In genomic region chr19:49591731-49592485, GRCh38 we compare ENCODE assay signal across 8 cellular contexts. TPM values are rescaled to one million over a fixed set of nuclear protein-coding genes. Genes with fewer than 3 reads are reported as not detected.
DNase-seq lines count a peak whose midpoint lies in the region; ATAC-seq and TF ChIP-seq lines count a peak whose summit lies in the region.

No MANE protein-coding gene starts in this region.

- H3K27ac Mint-ChIP-seq in CD4-positive, alpha-beta T cell = peak overlapping the region; percentile 82

- no peaks in the 10 kb centered on the region for H3K9me3 ChIP-seq in CD4-positive, alpha-beta T cell (ENCODE audit: control insufficient read depth, low read length)
- H3K9me3 ChIP-seq in SK-N-MC (ENCODE audit: low read depth, low read length) (no peaks in the 10 kb centered on the region), iPS-18a (ENCODE audit: control insufficient read depth, low read depth, low read length) (no peaks in the 10 kb centered on the region), skeletal muscle satellite cell (replicated peaks; ENCODE audit: low read length) (no peaks in the 10 kb centered on the region)

- peak overlapping the region; percentile 96 for H3K4me3 Mint-ChIP-seq in CD4-positive, alpha-beta T cell

- H3K27me3 Mint-ChIP-seq in CD4-positive, alpha-beta T cell = no peaks in the 10 kb centered on the region

- H3K4me1 ChIP-seq in iPS-18a (ENCODE audit: control insufficient read depth, low read depth, low read length) (peaks cover 9% of the 10 kb centered on the region), skeletal muscle satellite cell (ENCODE audit: control insufficient read depth, insufficient read depth, low read length) (peaks cover 25% of the 10 kb centered on the region)

- H3K4me3 ChIP-seq in SK-N-MC = peak overlapping the region; percentile 100
- H3K4me3 ChIP-seq in iPS-18a (ENCODE audit: low read length) = peak overlapping the region; percentile 92
- peak overlapping the region; percentile 87 for H3K4me3 ChIP-seq in skeletal muscle satellite cell (ENCODE audit: low read length)

- peaks cover 41% of the 10 kb centered on the region for H3K4me1 Mint-ChIP-seq in CD4-positive, alpha-beta T cell (ENCODE audit: low read depth)

- peak overlapping the region; percentile 99 for H3K4me2 ChIP-seq in skeletal muscle satellite cell (ENCODE audit: low read length)

- CTCF ChIA-PET in CD4-positive, alpha-beta T cell (lab: Charles Lee) = interaction anchor here (1.1 to 1.2 kb wide), 2 partner anchors 12 to 87 kb away, joined by 3 read pairs; partner anchors contain the start of gene NOSIP

- POLR2A ChIA-PET in CD4-positive, alpha-beta T cell (lab: Charles Lee) = interaction anchor here (0.8 to 6.2 kb wide), 8 partner anchors 11 to 84 kb away, joined by 4 to 86 read pairs (median 20); partner anchors contain the start of genes BCL2L12, IRF3, NOSIP and PRMT1

- intact Hi-C loops in CD4-positive, alpha-beta T cell (cut with DNase I, micrococcal nuclease) = loop anchor here (1.0 to 2.0 kb wide), 4 partner anchors 12 to 84 kb away; partner anchors contain the start of genes BCL2L12 (in 2 of the 2), IRF3 (in 2 of the 2) and NOSIP (in 1 of the 2)

- peak overlapping the region; percentile 78 for H3K9ac ChIP-seq in SK-N-MC (ENCODE audit: insufficient read length)
- peak overlapping the region; percentile 95 for H3K9ac ChIP-seq in iPS-18a (ENCODE audit: low read length)
- H3K9ac ChIP-seq in skeletal muscle satellite cell (ENCODE audit: low read depth, low read length) = peak overlapping the region; percentile 83

- no peaks in the 10 kb centered on the region for H3K27me3 ChIP-seq in CD4-positive, alpha-beta T cell (ENCODE audit: control insufficient read depth, insufficient read depth, low read length)
- H3K27me3 ChIP-seq in iPS-18a (ENCODE audit: control insufficient read depth, insufficient read depth, low read length) (no peaks in the 10 kb centered on the region), skeletal muscle satellite cell (ENCODE audit: control insufficient read depth, insufficient read depth, low read length) (no peaks in the 10 kb centered on the region)

- H3K9me3 Mint-ChIP-seq in CD4-positive, alpha-beta T cell = no peaks in the 10 kb centered on the region

- TF ChIP-seq CTCF in CD4-positive, alpha-beta T cell (IDR thresholded peaks at IDR 0.05) = no peak

- H3K36me3 ChIP-seq in SK-N-MC (ENCODE audit: insufficient read depth, low read length) = peaks cover 29% of the 10 kb centered on the region
- H3K36me3 ChIP-seq in iPS-18a (ENCODE audit: control insufficient read depth, low read depth, low read length) = peaks cover 19% of the 10 kb centered on the region
- H3K36me3 ChIP-seq in skeletal muscle satellite cell (ENCODE audit: insufficient read depth, low read length) = peaks cover 20% of the 10 kb centered on the region

- H3K27ac ChIP-seq in CD4-positive, alpha-beta T cell (ENCODE audit: low read depth, low read length) = peak overlapping the region; percentile 80
- H3K27ac ChIP-seq in SK-N-MC (peak overlapping the region; percentile 81; the same call in 1 of the 2 replicates), iPS-18a (ENCODE audit: low read length) (peak overlapping the region; percentile 78)

- peak in 9 of 10 experiments; percentile 30 to 59 (median 42) for DNase-seq in CD4-positive, alpha-beta T cell
- DNase-seq in HK-2 (ENCODE audit: unreplicated experiment) = peak; percentile 47
- no peak for DNase-seq in SK-N-MC (ENCODE audit: low read depth, low spot score)
- DNase-seq in astrocyte of the hippocampus (ENCODE audit: low read depth, low spot score) = peak; percentile 59
- DNase-seq in GM19240 (ENCODE audit: insufficient read length, low spot score) = no peak

- H3K36me3 Mint-ChIP-seq in CD4-positive, alpha-beta T cell (ENCODE audit: low read depth) = peaks cover 43% of the 10 kb centered on the region

- ATAC-seq in CD4-positive, alpha-beta T cell (ENCODE audit: poor library complexity) = no peak
- no peak for ATAC-seq in HG02870 (IDR thresholded peaks at IDR 0.05; ENCODE audit: unreplicated experiment)

RNA-seq across cellular contexts. Expression of gene PRR12, which starts 0.9 kb away (rescaled TPM):
- total RNA-seq in CD4-positive, alpha-beta T cell = 10 to 100 TPM; 41.7 to 42.2 TPM
- total RNA-seq in skeletal muscle satellite cell (2012; rRNA removed) = 2.5 and 3.5 TPM in 2 replicates

RNA-seq across cellular contexts. Expression of gene PRRG2, which starts 10.8 kb away (rescaled TPM):
- under 1 TPM; 0.49 to 0.78 TPM for total RNA-seq in CD4-positive, alpha-beta T cell
- total RNA-seq in skeletal muscle satellite cell (2012; rRNA removed) = 0.25 and 0.44 TPM in 2 replicates

RNA-seq across cellular contexts. Expression of gene NOSIP, which starts 11.6 kb away (rescaled TPM):
- 100 to 1,000 TPM; 202 to 203 TPM for total RNA-seq in CD4-positive, alpha-beta T cell
- 77.1 and 90.6 TPM in 2 replicates for total RNA-seq in skeletal muscle satellite cell (2012; rRNA removed)

RNA-seq across cellular contexts. Expression of gene RRAS, which starts 48.0 kb away (rescaled TPM):
- 1 to 10 TPM; 4.2 to 4.7 TPM for total RNA-seq in CD4-positive, alpha-beta T cell
- 40.8 and 59.8 TPM in 2 replicates for total RNA-seq in skeletal muscle satellite cell (2012; rRNA removed)

RNA-seq across cellular contexts. Expression of gene SCAF1, which starts 50.1 kb away (rescaled TPM):
- total RNA-seq in CD4-positive, alpha-beta T cell = 10 to 100 TPM; 30.6 to 34.8 TPM
- 17.9 and 20.0 TPM in 2 replicates for total RNA-seq in skeletal muscle satellite cell (2012; rRNA removed)

Comparison
In these comparisons a context has a peak if more than half of its experiments do, and no peak if none do; other contexts are left out.
1. DNase-seq: peak in CD4-positive, alpha-beta T cell (9 of 10), HK-2 (single experiment) and astrocyte of the hippocampus (single experiment); none in SK-N-MC (single experiment) and GM19240 (single experiment).
2. Peak in every context shown above with its lines, with median percentiles within 50 percentile points of each other: H3K27ac ChIP-seq, H3K4me3 ChIP-seq and H3K9ac ChIP-seq.